Comparison of ENCODE assay signal across 29 cellular contexts in genomic region chr9:123647145-123647544, GRCh38.
"Had no signal": no experiment of that assay in that cellular context is flagged by ENCODE, and none has a peak within 500 bp of the region (broad histone marks: within the 10 kb centered on the region; RNA-seq: fewer than 3 reads in every experiment).

No MANE protein-coding gene starts in this region.

- ATAC-seq: Panc1, Right ventricle myocardium inferior, SK-N-SH treated with all-trans-retinoic acid at 6 μM for 48 hours, T-cell had no signal

- H3K4me1 ChIP-seq: SJCRH30 had no signal

- H3K4me2 ChIP-seq: KMS-11, PC-9 had no signal

- H2AFZ ChIP-seq: PC-9 had no signal

- H3K27me3 ChIP-seq: SJCRH30 had no signal

- H3K9me3 ChIP-seq: SJCRH30 had no signal

- H3K27ac ChIP-seq: KMS-11, PC-9, RWPE1, SJCRH30, SK-N-MC had no signal

- FAIRE-seq: RCC 7860 had no signal

- H3K4me3 ChIP-seq: PC-9, SJCRH30, SK-N-MC had no signal

- DNase-seq: Karpas-422, MM.1S, MV-4-11, NCI-H1105, NCI-H1417 treated with DMSO at 0.1 percent for 48 hours, NCI-H1436 treated with DMSO at 0.1 percent for 48 hours, NCI-H1694 treated with DMSO at 0.1 percent for 48 hours, NCI-H187 treated with DMSO at 0.1 percent for 48 hours, NCI-H2081, NCI-H2171 treated with DMSO at 0.1 percent for 48 hours, NCI-H2227 treated with DMSO at 0.1 percent for 48 hours, NCI-H345, NCI-H446, NCI-H510A treated with DMSO at 0.1 percent for 48 hours, NCI-H524 treated with DMSO at 0.1 percent for 48 hours, NCI-H526 treated with DMSO at 0.1 percent for 48 hours, NCI-H774, PC-9, SHP77, SIG-M5, SJCRH30, T-cell had no signal

- H3K9ac ChIP-seq: KMS-11 had no signal
